ENCODE assay signal across 7 cellular contexts in genomic region chr14:93954900-93955891, GRCh38. TPM values are rescaled to one million over a fixed set of nuclear protein-coding genes. Genes with fewer than 3 reads are reported as not detected.
DNase-seq lines count a peak whose midpoint lies in the region; ATAC-seq and TF ChIP-seq lines count a peak whose summit lies in the region.

No MANE protein-coding gene starts in this region.

- H3K4me3 ChIP-seq in lower lobe of right lung, result peak overlapping the region; percentile 32
- H3K4me3 ChIP-seq in vagina, result no peak overlapping the region

- TF ChIP-seq CTCF in lower lobe of right lung (IDR thresholded peaks at IDR 0.05), result no peak
- no peak for TF ChIP-seq CTCF in vagina (IDR thresholded peaks at IDR 0.05)

- ATAC-seq in HG03097 (IDR thresholded peaks at IDR 0.05; ENCODE audit: low FRiP score, unreplicated experiment) (peak; percentile 29), lower lobe of right lung (peak; percentile 73 to 78)
- ATAC-seq in activated CD4-positive, CD25-positive, alpha-beta regulatory T cell treated with anti-CD3 and anti-CD28 coated beads, Interleukin-2, amount 50 U/mL, for 24 hours, result peak; percentile 23 to 24

- H3K9me3 ChIP-seq in lower lobe of right lung (no peaks in the 10 kb centered on the region), vagina (no peaks in the 10 kb centered on the region)

- intact Hi-C loops in lower lobe of right lung (cut with DNase I), result no loop called here
- intact Hi-C loops in vagina (cut with DNase I), result no loop called here

- in situ Hi-C loops in GM18951 (cut with MboI; ENCODE audit: low sequenced_read_pairs, unreplicated experiment), result no loop called here

- peak overlapping the region; percentile 75 for H3K27ac ChIP-seq in lower lobe of right lung
- no peak overlapping the region for H3K27ac ChIP-seq in vagina

- no peaks in the 10 kb centered on the region for H3K27me3 ChIP-seq in lower lobe of right lung (ENCODE audit: low read depth)
- no peaks in the 10 kb centered on the region for H3K27me3 ChIP-seq in vagina

- peak; percentile 40 for TF ChIP-seq POLR2A in GM18951 (IDR thresholded peaks at IDR 0.05; ENCODE audit: extremely low read depth, insufficient read depth, insufficient read length)
- TF ChIP-seq POLR2A in vagina (IDR thresholded peaks at IDR 0.05), result no peak

- DNase-seq in lower lobe of right lung, result peak; percentile 77
- no peak for DNase-seq in HK-2 (ENCODE audit: unreplicated experiment)
- no peak for DNase-seq in vagina (ENCODE audit: extremely low spot score in 2 of 2)
- no peak for DNase-seq in GOT3 (lab: John Stamatoyannopoulos, UW)

- H3K36me3 ChIP-seq in lower lobe of right lung, result no peaks in the 10 kb centered on the region
- no peaks in the 10 kb centered on the region for H3K36me3 ChIP-seq in vagina

- H3K4me1 ChIP-seq in lower lobe of right lung (peaks cover 46% of the 10 kb centered on the region), vagina (peaks cover 17% of the 10 kb centered on the region)

RNA-seq across cellular contexts. Expression of gene ASB2, which starts 21.2 kb away (rescaled TPM):
- total RNA-seq in lower lobe of right lung, result 2.4 TPM
- 24.1 TPM for total RNA-seq in vagina

RNA-seq across cellular contexts. Expression of gene FAM181A, which starts 28.1 kb away (rescaled TPM):
- 6.4 TPM for total RNA-seq in lower lobe of right lung
- total RNA-seq in vagina, result not detected

RNA-seq across cellular contexts. Expression of gene CCDC197, which starts 41.9 kb away (rescaled TPM):
- total RNA-seq in lower lobe of right lung (not detected), vagina (not detected)

Comparison
In these comparisons a context has a peak if more than half of its experiments do, and no peak if none do; other contexts are left out.
1. ATAC-seq: peak in every context shown above with its lines; median percentile 76 in lower lobe of right lung; 29 in HG03097; 24 in activated CD4-positive, CD25-positive, alpha-beta regulatory T cell treated with anti-CD3 and anti-CD28 coated beads, Interleukin-2, amount 50 U/mL, for 24 hours.